In the genomic region with DNA sequence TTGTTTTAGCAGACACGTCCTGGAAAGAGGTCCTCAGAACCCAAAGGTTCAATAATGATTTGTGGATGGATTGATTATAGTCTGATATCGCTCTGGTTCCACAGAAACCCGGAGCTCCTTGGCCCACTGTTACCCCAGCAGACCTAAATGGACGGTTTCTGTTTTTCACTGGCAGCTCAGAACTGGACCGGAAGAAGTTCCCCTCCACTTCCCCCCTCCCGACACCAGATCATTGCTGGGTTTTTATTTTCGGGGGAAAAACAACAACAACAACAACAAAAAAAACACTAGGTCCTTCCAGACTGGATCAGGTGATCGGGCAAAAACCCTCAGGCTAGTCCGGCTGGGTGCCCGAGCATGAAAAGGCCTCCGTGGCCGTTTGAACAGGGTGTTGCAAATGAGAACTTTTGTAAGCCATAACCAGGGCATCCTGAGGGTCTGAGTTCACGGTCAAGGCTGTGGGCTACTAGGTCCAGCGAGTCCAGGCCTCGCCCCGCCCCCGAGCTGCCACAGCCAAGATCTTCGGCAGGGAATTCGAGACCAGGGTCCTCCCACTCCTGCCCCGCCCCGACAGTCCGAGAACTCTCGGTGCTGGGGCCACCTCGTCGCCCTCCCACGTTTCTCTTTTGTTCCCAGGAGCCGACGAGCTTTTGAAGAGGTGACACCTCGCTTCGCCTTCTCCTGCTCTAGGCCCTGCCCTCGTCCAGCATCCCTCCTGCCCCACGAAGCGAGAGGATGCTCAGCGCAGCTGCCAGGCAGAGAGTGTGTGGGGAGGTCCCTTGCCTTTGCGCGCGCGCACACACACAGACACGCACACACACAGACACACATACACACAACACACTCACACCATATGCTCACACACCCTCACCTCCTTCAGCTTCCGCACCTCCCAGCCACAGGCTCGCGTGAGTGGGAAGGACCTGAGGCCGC, we compare ENCODE assay signal across 13 cellular contexts. TPM values are rescaled to one million over a fixed set of nuclear protein-coding genes. Genes with fewer than 3 reads are reported as not detected.
DNase-seq lines count a peak whose midpoint lies in the region; ATAC-seq and TF ChIP-seq lines count a peak whose summit lies in the region.
"Had no signal": no experiment of that assay in that cellular context is flagged by ENCODE, and none has a peak within 500 bp of the region (broad histone marks: within the 10 kb centered on the region; RNA-seq: fewer than 3 reads in every experiment).

No MANE protein-coding gene starts in this region.

- H3K27me3 ChIP-seq in thoracic aorta (replicated peaks; ENCODE audit: insufficient read depth) = peaks cover 81% of the 10 kb centered on the region

- H3K9me2 ChIP-seq in OCI-LY7 (ENCODE audit: insufficient read depth, low read length) = no peaks in the 10 kb centered on the region

- ATAC-seq in thoracic aorta (ENCODE audit: insufficient number of reproducible peaks, low FRiP score, low read depth) = no peak

- H3K36me3 ChIP-seq in thoracic aorta (no peaks in the 10 kb centered on the region), OCI-LY7 (ENCODE audit: insufficient read depth, low read length) (no peaks in the 10 kb centered on the region)
- H3K36me3 ChIP-seq: BLaER1, cardiac muscle cell, heart right ventricle had no signal

- no peak for TF ChIP-seq CTCF in thoracic aorta (IDR thresholded peaks at IDR 0.05)
- no peak for TF ChIP-seq CTCF in OCI-LY7 (conservative IDR thresholded peaks at IDR 0.05; ENCODE audit: low read length)

- no peaks in the 10 kb centered on the region for H4K20me1 ChIP-seq in OCI-LY7 (ENCODE audit: insufficient read depth, low read length)

- CTCF ChIA-PET in OCI-LY7 (lab: Charles Lee; ENCODE audit: unreplicated experiment) = no interaction called here

- peaks cover 22% of the 10 kb centered on the region for H3K4me1 Mint-ChIP-seq in activated naive CD4-positive, alpha-beta T cell treated with anti-CD3 and anti-CD28 coated beads, Interleukin-2, amount 50 U/mL, for 24 hours
- peaks cover 24% of the 10 kb centered on the region for H3K4me1 Mint-ChIP-seq in activated naive CD8-positive, alpha-beta T cell treated with anti-CD3 and anti-CD28 coated beads for 36 hours

- H3K79me2 ChIP-seq in OCI-LY7 (ENCODE audit: insufficient read depth, low read depth, low read length) = no peaks in the 10 kb centered on the region

- peak overlapping the region; percentile 21 for H3K4me3 ChIP-seq in iPS-18c (ENCODE audit: insufficient read depth, low read depth, low read length)
- peak overlapping the region; percentile 5 for H3K4me3 ChIP-seq in thoracic aorta
- no peak overlapping the region for H3K4me3 ChIP-seq in OCI-LY7 (ENCODE audit: low read depth, low read length, poor library complexity, severe bottlenecking)
- H3K4me3 ChIP-seq: BLaER1, cardiac muscle cell, heart right ventricle had no signal

- H3K9me3 ChIP-seq in iPS-18c (ENCODE audit: control insufficient read depth, insufficient read depth, low read length) = no peaks in the 10 kb centered on the region
- H3K9me3 ChIP-seq in thoracic aorta = no peaks in the 10 kb centered on the region
- H3K9me3 ChIP-seq in OCI-LY7 (ENCODE audit: low read length) = no peaks in the 10 kb centered on the region
- H3K9me3 ChIP-seq: heart right ventricle had no signal

- H3K4me2 ChIP-seq in OCI-LY7 (ENCODE audit: low read length) = no peak overlapping the region
- H3K4me2 ChIP-seq: BLaER1 had no signal

- H3K4me3 Mint-ChIP-seq in activated naive CD4-positive, alpha-beta T cell treated with anti-CD3 and anti-CD28 coated beads, Interleukin-2, amount 50 U/mL, for 24 hours = no peak overlapping the region
- peak overlapping the region; percentile 40 for H3K4me3 Mint-ChIP-seq in activated naive CD8-positive, alpha-beta T cell treated with anti-CD3 and anti-CD28 coated beads for 36 hours

- DNase-seq in activated naive CD4-positive, alpha-beta T cell treated with anti-CD3 and anti-CD28 coated beads, Interleukin-2, amount 50 U/mL, for 16 hours = no peak
- DNase-seq in activated naive CD8-positive, alpha-beta T cell treated with anti-CD3 and anti-CD28 coated beads for 36 hours = no peak
- DNase-seq in thoracic aorta (ENCODE audit: low spot score) (no peak), OCI-LY7 (ENCODE audit: low spot score) (no peak), NCI-H510A (lab: John Stamatoyannopoulos, UW) (no peak)
- no peak for DNase-seq in NK-92 treated with Interleukin-12 subunit alpha and Interleukin-12 subunit beta, amount 100 ng/mL, for 24 hours (lab: John Stamatoyannopoulos, UW)
- DNase-seq: heart right ventricle, NCI-H345, Right ventricle myocardium superior had no signal

- POLR2A ChIA-PET in OCI-LY7 (lab: Charles Lee) = interaction anchor here (0.6 kb wide), 1 partner anchor 356 kb away, joined by 4 read pairs; no protein-coding TSS in a partner anchor

- BruUV-seq in OCI-LY7 (replicated peaks; lab: Mats Ljungman, UMichigan) = no TSS peak

- H3K27ac Mint-ChIP-seq in activated naive CD4-positive, alpha-beta T cell treated with anti-CD3 and anti-CD28 coated beads, Interleukin-2, amount 50 U/mL, for 24 hours = peak overlapping the region; percentile 51
- no peak overlapping the region for H3K27ac Mint-ChIP-seq in activated naive CD8-positive, alpha-beta T cell treated with anti-CD3 and anti-CD28 coated beads for 36 hours

- H3K27ac ChIP-seq in thoracic aorta = no peak overlapping the region
- no peak overlapping the region for H3K27ac ChIP-seq in OCI-LY7 (ENCODE audit: low read depth, low read length, poor library complexity, severe bottlenecking)
- H3K27ac ChIP-seq: BLaER1, cardiac muscle cell, heart right ventricle had no signal

- H3K36me3 Mint-ChIP-seq in activated naive CD4-positive, alpha-beta T cell treated with anti-CD3 and anti-CD28 coated beads, Interleukin-2, amount 50 U/mL, for 24 hours = peaks cover 14% of the 10 kb centered on the region
- no peaks in the 10 kb centered on the region for H3K36me3 Mint-ChIP-seq in activated naive CD8-positive, alpha-beta T cell treated with anti-CD3 and anti-CD28 coated beads for 36 hours

- peaks cover 74% of the 10 kb centered on the region for H3K27me3 Mint-ChIP-seq in activated naive CD4-positive, alpha-beta T cell treated with anti-CD3 and anti-CD28 coated beads, Interleukin-2, amount 50 U/mL, for 24 hours
- H3K27me3 Mint-ChIP-seq in activated naive CD8-positive, alpha-beta T cell treated with anti-CD3 and anti-CD28 coated beads for 36 hours = peaks cover 98% of the 10 kb centered on the region

- no peak overlapping the region for H2AFZ ChIP-seq in OCI-LY7 (ENCODE audit: low read length)

- intact Hi-C loops in OCI-LY7 (cut with micrococcal nuclease; ENCODE audit: unreplicated experiment) = no loop called here

- peaks cover 26% of the 10 kb centered on the region for H3K9me3 Mint-ChIP-seq in activated naive CD4-positive, alpha-beta T cell treated with anti-CD3 and anti-CD28 coated beads, Interleukin-2, amount 50 U/mL, for 24 hours
- peaks cover 1% of the 10 kb centered on the region for H3K9me3 Mint-ChIP-seq in activated naive CD8-positive, alpha-beta T cell treated with anti-CD3 and anti-CD28 coated beads for 36 hours

- H3K4me1 ChIP-seq in thoracic aorta (ENCODE audit: control insufficient read depth in 1 of 2, low read depth in 2 of 2) (peaks cover 4 to 5% of the 10 kb centered on the region in 2 donors), OCI-LY7 (ENCODE audit: insufficient read depth, low read length, poor library complexity, severe bottlenecking) (no peaks in the 10 kb centered on the region)
- H3K4me1 ChIP-seq: BLaER1 had no signal

RNA-seq across cellular contexts. Expression of a gene that starts 8.7 kb away (rescaled TPM):
- total RNA-seq in activated naive CD8-positive, alpha-beta T cell treated with anti-CD3 and anti-CD28 coated beads for 36 hours = not detected
- total RNA-seq in thoracic aorta (not detected), OCI-LY7 (2022) (not detected in 2 replicates)
- not detected in 2 replicates for total RNA-seq in OCI-LY7 (2014; rRNA removed; shearing (Covaris generic))
- total RNA-seq: heart right ventricle, Right ventricle myocardium superior had no signal

RNA-seq across cellular contexts. Expression of a gene that starts 18.7 kb away (rescaled TPM):
- not detected for total RNA-seq in activated naive CD8-positive, alpha-beta T cell treated with anti-CD3 and anti-CD28 coated beads for 36 hours
- not detected for total RNA-seq in thoracic aorta
- total RNA-seq in OCI-LY7 (2014; rRNA removed; shearing (Covaris generic)) = not detected in 2 replicates
- not detected in 2 replicates for total RNA-seq in OCI-LY7 (2022)
- total RNA-seq: heart right ventricle, Right ventricle myocardium superior had no signal
